Comparison of ENCODE assay signal across 18 cellular contexts in genomic region chr6:4950849-4951533, GRCh38.
"Had no signal": no experiment of that assay in that cellular context is flagged by ENCODE, and none has a peak within 500 bp of the region (broad histone marks: within the 10 kb centered on the region; RNA-seq: fewer than 3 reads in every experiment).

No MANE protein-coding gene starts in this region.

- DNase-seq: activated CD4-positive, alpha-beta T cell treated with anti-CD3 and anti-CD28 coated beads, Interleukin-2, amount 50 U/mL, for 4 hours; activated gamma-delta T cell treated with Interleukin-2 at 50 U/mL for 16 hours; activated naive CD8-positive, alpha-beta T cell treated with anti-CD3 and anti-CD28 coated beads for 36 hours; activated T-cell treated with anti-CD3 and anti-CD28 coated beads, Interleukin-2, amount 50 U/mL, for 72 hours; dorsolateral prefrontal cortex; esophagus squamous epithelium; foreskin fibroblast; glutamatergic neuron; mesenchymal stem cell; stimulated activated CD4-positive, alpha-beta T cell treated with anti-CD3 and anti-CD28 coated beads, Interleukin-15, amount 100 ng/mL, for 24 hours; stimulated activated CD4-positive, alpha-beta T cell treated with anti-CD3 and anti-CD28 coated beads, Interleukin-4, amount 100 ng/mL, for 24 hours; stomach; T-helper 2 cell had no signal

- H3K9me3 Mint-ChIP-seq: activated naive CD8-positive, alpha-beta T cell treated with anti-CD3 and anti-CD28 coated beads for 36 hours; activated T-cell treated with anti-CD3 and anti-CD28 coated beads, Interleukin-2, amount 50 U/mL, for 72 hours had no signal

- H3K4me3 ChIP-seq: dorsolateral prefrontal cortex, esophagus squamous epithelium, ovary, stomach, thoracic aorta had no signal

- H3K27me3 ChIP-seq: dorsolateral prefrontal cortex, esophagus squamous epithelium, ovary, stomach had no signal

- H3K27ac ChIP-seq: dorsolateral prefrontal cortex, esophagus squamous epithelium, ovary, stomach, thoracic aorta had no signal

- H3K36me3 ChIP-seq: ovary had no signal

- H3K27ac Mint-ChIP-seq: activated naive CD8-positive, alpha-beta T cell treated with anti-CD3 and anti-CD28 coated beads for 36 hours; activated T-cell treated with anti-CD3 and anti-CD28 coated beads, Interleukin-2, amount 50 U/mL, for 72 hours had no signal

- H3K27me3 Mint-ChIP-seq: activated naive CD8-positive, alpha-beta T cell treated with anti-CD3 and anti-CD28 coated beads for 36 hours had no signal

- H3K4me3 Mint-ChIP-seq: activated naive CD8-positive, alpha-beta T cell treated with anti-CD3 and anti-CD28 coated beads for 36 hours; activated T-cell treated with anti-CD3 and anti-CD28 coated beads, Interleukin-2, amount 50 U/mL, for 72 hours had no signal

- H3K4me1 Mint-ChIP-seq: activated naive CD8-positive, alpha-beta T cell treated with anti-CD3 and anti-CD28 coated beads for 36 hours had no signal

- ATAC-seq: activated T-cell treated with anti-CD3 and anti-CD28 coated beads, Interleukin-2, amount 50 U/mL, for 72 hours; left lobe of liver had no signal

- H3K9me3 ChIP-seq: esophagus squamous epithelium, ovary, stomach, thoracic aorta had no signal

- FAIRE-seq: TTC549, urothelium cell line had no signal

- H3K4me1 ChIP-seq: stomach had no signal
